ENCODE assay signal across 8 cellular contexts in the genomic region with DNA sequence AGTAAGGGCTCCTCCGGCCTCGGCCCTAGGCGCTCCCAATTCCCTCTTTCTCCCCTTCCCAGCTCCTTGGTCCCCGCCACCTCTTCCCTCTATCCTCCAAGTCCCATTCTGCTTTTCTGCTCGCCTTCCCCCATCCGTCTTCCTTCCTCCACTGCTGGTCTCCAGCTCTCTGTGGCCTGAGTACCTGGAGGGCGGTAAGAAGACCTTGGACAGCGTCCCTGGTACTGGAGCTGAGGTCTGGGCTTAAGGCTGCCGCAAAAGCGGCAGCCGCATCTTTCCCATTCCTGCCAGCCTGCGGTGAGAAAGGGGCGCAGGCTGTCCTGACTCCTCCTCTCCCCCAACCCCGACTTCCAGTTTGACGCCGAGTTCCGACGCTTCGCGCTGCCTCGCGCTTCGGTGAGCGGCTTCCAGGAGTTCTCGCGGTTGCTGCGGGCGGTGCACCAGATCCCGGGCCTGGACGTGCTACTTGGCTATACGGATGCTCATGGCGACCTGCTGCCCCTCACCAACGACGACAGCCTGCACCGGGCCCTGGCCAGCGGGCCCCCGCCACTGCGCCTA.
DNase-seq lines count a peak whose midpoint lies in the region; ATAC-seq and TF ChIP-seq lines count a peak whose summit lies in the region.

No MANE protein-coding gene starts in this region.

- TF ChIP-seq CTCF in AG09309 (IDR thresholded peaks at IDR 0.05; ENCODE audit: control insufficient read depth, insufficient read depth, low read depth, low read length, missing control alignments) (no peak), nephron (IDR thresholded peaks at IDR 0.05; ENCODE audit: unreplicated experiment in 3 of 3) (no peak)

- no peaks in the 10 kb centered on the region for H3K27me3 Mint-ChIP-seq in T-helper 1 cell treated with Interleukin-12 subunit alpha and Interleukin-12 subunit beta and Interleukin-4 antibody, amounts not matched to agents 30 μg/mL and 1 μg/mL, for 36 hours (ENCODE audit: low read depth)
- no peaks in the 10 kb centered on the region for H3K27me3 Mint-ChIP-seq in nephron (ENCODE audit: low read depth)

- DNase-seq in AG09309 (ENCODE audit: low read depth) (no peak), epithelial cell of prostate (ENCODE audit: low read depth, low spot score) (no peak)

- no peaks in the 10 kb centered on the region for H3K9me3 Mint-ChIP-seq in T-helper 1 cell treated with Interleukin-12 subunit alpha and Interleukin-12 subunit beta and Interleukin-4 antibody, amounts not matched to agents 30 μg/mL and 1 μg/mL, for 36 hours
- no peaks in the 10 kb centered on the region for H3K9me3 Mint-ChIP-seq in nephron

- H3K27ac Mint-ChIP-seq in T-helper 1 cell treated with Interleukin-12 subunit alpha and Interleukin-12 subunit beta and Interleukin-4 antibody, amounts not matched to agents 30 μg/mL and 1 μg/mL, for 36 hours = peak overlapping the region; percentile 90
- peak overlapping the region; percentile 60 to 76 (median 68) for H3K27ac Mint-ChIP-seq in nephron

- peaks cover 5% of the 10 kb centered on the region for H3K36me3 Mint-ChIP-seq in T-helper 1 cell treated with Interleukin-12 subunit alpha and Interleukin-12 subunit beta and Interleukin-4 antibody, amounts not matched to agents 30 μg/mL and 1 μg/mL, for 36 hours (ENCODE audit: low read depth)
- peaks cover 8% of the 10 kb centered on the region for H3K36me3 Mint-ChIP-seq in nephron (ENCODE audit: low read depth)

- H3K4me3 Mint-ChIP-seq in T-helper 1 cell treated with Interleukin-12 subunit alpha and Interleukin-12 subunit beta and Interleukin-4 antibody, amounts not matched to agents 30 μg/mL and 1 μg/mL, for 36 hours = peak overlapping the region; percentile 92
- H3K4me3 Mint-ChIP-seq in nephron = peak overlapping the region; percentile 87 to 90 (median 88)

- H3K4me1 Mint-ChIP-seq in T-helper 1 cell treated with Interleukin-12 subunit alpha and Interleukin-12 subunit beta and Interleukin-4 antibody, amounts not matched to agents 30 μg/mL and 1 μg/mL, for 36 hours (ENCODE audit: low read depth) = peaks cover 18% of the 10 kb centered on the region
- no peaks in the 10 kb centered on the region for H3K4me1 Mint-ChIP-seq in nephron

- H3K27ac ChIP-seq in epithelial cell of prostate = peak overlapping the region; percentile 60

- peak overlapping the region; percentile 87 for H3K4me3 ChIP-seq in AG09309 (ENCODE audit: control insufficient read depth, low read depth, low read length)

- ATAC-seq in GM19463 (IDR thresholded peaks at IDR 0.05; ENCODE audit: unreplicated experiment) = peak; percentile 2
- ATAC-seq in GM19395 (IDR thresholded peaks at IDR 0.05; ENCODE audit: unreplicated experiment) = no peak
- ATAC-seq in HG02588 (IDR thresholded peaks at IDR 0.05; ENCODE audit: unreplicated experiment) = no peak
- ATAC-seq in HG03521 (IDR thresholded peaks at IDR 0.05; ENCODE audit: unreplicated experiment) = no peak
